Comparison of ENCODE assay signal across 37 cellular contexts in the genomic region with DNA sequence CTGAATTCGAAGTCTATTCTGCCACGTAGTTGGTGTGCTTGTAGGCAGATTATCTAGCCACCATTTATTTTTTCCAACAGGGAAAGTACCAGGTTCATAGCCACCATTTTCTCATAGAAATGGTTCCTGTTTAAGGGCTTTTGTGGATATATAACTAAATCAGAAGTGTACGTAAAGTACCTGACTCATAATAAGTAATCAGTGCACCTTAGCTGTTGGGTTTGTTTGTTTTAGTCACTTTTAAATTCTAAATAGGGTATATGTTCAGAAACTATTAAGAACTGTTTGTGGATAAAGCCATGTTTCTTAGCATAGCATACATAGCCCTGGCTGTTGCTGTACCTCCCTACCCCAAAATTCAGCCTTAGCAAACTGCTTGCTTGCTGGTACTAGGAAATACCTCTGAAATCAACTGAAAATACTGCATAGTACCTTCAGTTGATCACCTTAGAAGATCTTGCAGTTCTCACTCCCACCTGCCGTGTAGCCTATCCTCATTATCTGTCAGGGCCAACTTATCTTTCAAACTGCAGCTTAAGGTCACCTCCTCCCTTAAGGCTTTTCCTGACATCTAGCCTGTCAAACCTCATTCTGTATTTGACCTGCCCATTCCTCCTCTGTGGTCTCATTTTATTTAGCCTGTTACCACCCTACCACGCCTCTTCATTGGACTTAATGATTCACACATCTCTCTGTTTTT. TPM values are rescaled to one million over a fixed set of nuclear protein-coding genes. Genes with fewer than 3 reads are reported as not detected.
"Had no signal": no experiment of that assay in that cellular context is flagged by ENCODE, and none has a peak within 500 bp of the region (broad histone marks: within the 10 kb centered on the region; RNA-seq: fewer than 3 reads in every experiment).

No MANE protein-coding gene starts in this region.

- H3K4me1 ChIP-seq: Peyer's patch had no signal

- H3K36me3 ChIP-seq: brain microvascular endothelial cell, cardiac muscle cell, MG63, Peyer's patch, WERI-Rb-1 had no signal

- H3K4me3 ChIP-seq: cardiac muscle cell, MG63, Peyer's patch had no signal

- H3K9me3 ChIP-seq: Peyer's patch had no signal

- DNase-seq: activated CD4-positive, alpha-beta memory T cell treated with anti-CD3 and anti-CD28 coated beads, Interleukin-2, amount 10 ng/mL, durations not matched to agents 7 days and 5 days; activated CD4-positive, alpha-beta T cell treated with anti-CD3 and anti-CD28 coated beads for 1 hour; activated CD4-positive, alpha-beta T cell treated with anti-CD3 and anti-CD28 coated beads for 48 hours; activated CD4-positive, CD25-positive, alpha-beta regulatory T cell; activated CD8-positive, alpha-beta memory T cell treated with anti-CD3 and anti-CD28 coated beads for 24 hours; activated CD8-positive, alpha-beta memory T cell treated with anti-CD3 and anti-CD28 coated beads, Interleukin-2, amount 10 ng/mL, durations not matched to agents 7 days and 5 days; activated CD8-positive, alpha-beta memory T cell treated with anti-CD3 and anti-CD28 coated beads, Interleukin-2, amount 50 U/mL, for 48 hours; activated effector memory CD4-positive, alpha-beta T cell treated with Interleukin-2 at 50 U/mL for 16 hours; activated naive CD4-positive, alpha-beta T cell treated with anti-CD3 and anti-CD28 coated beads, Interleukin-2, amount 10 ng/mL, durations not matched to agents 7 days and 5 days; activated naive CD8-positive, alpha-beta T cell treated with anti-CD3 and anti-CD28 coated beads for 36 hours; activated T-cell treated with anti-CD3 and anti-CD28 coated beads, Interleukin-2, amount 50 U/mL, for 48 hours; amniotic stem cell; aorta; brain microvascular endothelial cell; Karpas-422; MG63; NCI-H1048; NCI-H1105 treated with DMSO at 0.1 percent for 48 hours; NCI-H1436; NCI-H1694; NCI-H1930; NCI-H2081 treated with DMSO at 0.1 percent for 48 hours; NCI-H226; NCI-H446 treated with DMSO at 0.1 percent for 48 hours; NCI-H524; NCI-H69; Peyer's patch; RPMI8226; SHP77 treated with DMSO at 0.1 percent for 48 hours; SW 1271; T-helper 1 cell; T-helper 2 cell; T-helper 9 cell; WERI-Rb-1 had no signal

- H3K27me3 Mint-ChIP-seq: activated CD4-positive, alpha-beta memory T cell treated with anti-CD3 and anti-CD28 coated beads, Interleukin-2, amount 10 ng/mL, durations not matched to agents 7 days and 5 days; activated CD8-positive, alpha-beta memory T cell treated with anti-CD3 and anti-CD28 coated beads, Interleukin-2, amount 10 ng/mL, durations not matched to agents 7 days and 5 days; activated naive CD4-positive, alpha-beta T cell treated with anti-CD3 and anti-CD28 coated beads, Interleukin-2, amount 10 ng/mL, durations not matched to agents 7 days and 5 days; activated naive CD8-positive, alpha-beta T cell treated with anti-CD3 and anti-CD28 coated beads for 36 hours; central memory CD8-positive, alpha-beta T cell had no signal

- H3K4me3 Mint-ChIP-seq: activated CD4-positive, alpha-beta memory T cell treated with anti-CD3 and anti-CD28 coated beads, Interleukin-2, amount 10 ng/mL, durations not matched to agents 7 days and 5 days; activated CD8-positive, alpha-beta memory T cell treated with anti-CD3 and anti-CD28 coated beads, Interleukin-2, amount 10 ng/mL, durations not matched to agents 7 days and 5 days; activated naive CD4-positive, alpha-beta T cell treated with anti-CD3 and anti-CD28 coated beads, Interleukin-2, amount 10 ng/mL, durations not matched to agents 7 days and 5 days; activated naive CD8-positive, alpha-beta T cell treated with anti-CD3 and anti-CD28 coated beads for 36 hours; central memory CD8-positive, alpha-beta T cell had no signal

- H3K27ac Mint-ChIP-seq: activated CD4-positive, alpha-beta memory T cell treated with anti-CD3 and anti-CD28 coated beads, Interleukin-2, amount 10 ng/mL, durations not matched to agents 7 days and 5 days; activated CD8-positive, alpha-beta memory T cell treated with anti-CD3 and anti-CD28 coated beads, Interleukin-2, amount 10 ng/mL, durations not matched to agents 7 days and 5 days; activated naive CD4-positive, alpha-beta T cell treated with anti-CD3 and anti-CD28 coated beads, Interleukin-2, amount 10 ng/mL, durations not matched to agents 7 days and 5 days; activated naive CD8-positive, alpha-beta T cell treated with anti-CD3 and anti-CD28 coated beads for 36 hours had no signal

- ATAC-seq: activated CD8-positive, alpha-beta memory T cell treated with anti-CD3 and anti-CD28 coated beads, Interleukin-2, amount 10 ng/mL, durations not matched to agents 7 days and 5 days had no signal

- H3K4me1 Mint-ChIP-seq: activated CD4-positive, alpha-beta memory T cell treated with anti-CD3 and anti-CD28 coated beads, Interleukin-2, amount 10 ng/mL, durations not matched to agents 7 days and 5 days; activated CD8-positive, alpha-beta memory T cell treated with anti-CD3 and anti-CD28 coated beads, Interleukin-2, amount 10 ng/mL, durations not matched to agents 7 days and 5 days; activated naive CD4-positive, alpha-beta T cell treated with anti-CD3 and anti-CD28 coated beads, Interleukin-2, amount 10 ng/mL, durations not matched to agents 7 days and 5 days; central memory CD8-positive, alpha-beta T cell had no signal

- H3K27me3 ChIP-seq: brain microvascular endothelial cell, cardiac muscle cell, MG63, Peyer's patch had no signal

- H3K27ac ChIP-seq: brain microvascular endothelial cell, cardiac muscle cell, Peyer's patch, WERI-Rb-1 had no signal

RNA-seq across cellular contexts. Expression of a gene that starts 44.6 kb away (rescaled TPM):
- total RNA-seq: activated CD4-positive, alpha-beta memory T cell treated with anti-CD3 and anti-CD28 coated beads, Interleukin-2, amount 10 ng/mL, durations not matched to agents 7 days and 5 days; activated CD8-positive, alpha-beta memory T cell treated with anti-CD3 and anti-CD28 coated beads, Interleukin-2, amount 10 ng/mL, durations not matched to agents 7 days and 5 days; activated naive CD8-positive, alpha-beta T cell treated with anti-CD3 and anti-CD28 coated beads for 36 hours; cardiac muscle cell; Peyer's patch; SK-MEL-5 had no signal
- polyA plus RNA-seq: aorta had no signal
